In the genomic region with DNA sequence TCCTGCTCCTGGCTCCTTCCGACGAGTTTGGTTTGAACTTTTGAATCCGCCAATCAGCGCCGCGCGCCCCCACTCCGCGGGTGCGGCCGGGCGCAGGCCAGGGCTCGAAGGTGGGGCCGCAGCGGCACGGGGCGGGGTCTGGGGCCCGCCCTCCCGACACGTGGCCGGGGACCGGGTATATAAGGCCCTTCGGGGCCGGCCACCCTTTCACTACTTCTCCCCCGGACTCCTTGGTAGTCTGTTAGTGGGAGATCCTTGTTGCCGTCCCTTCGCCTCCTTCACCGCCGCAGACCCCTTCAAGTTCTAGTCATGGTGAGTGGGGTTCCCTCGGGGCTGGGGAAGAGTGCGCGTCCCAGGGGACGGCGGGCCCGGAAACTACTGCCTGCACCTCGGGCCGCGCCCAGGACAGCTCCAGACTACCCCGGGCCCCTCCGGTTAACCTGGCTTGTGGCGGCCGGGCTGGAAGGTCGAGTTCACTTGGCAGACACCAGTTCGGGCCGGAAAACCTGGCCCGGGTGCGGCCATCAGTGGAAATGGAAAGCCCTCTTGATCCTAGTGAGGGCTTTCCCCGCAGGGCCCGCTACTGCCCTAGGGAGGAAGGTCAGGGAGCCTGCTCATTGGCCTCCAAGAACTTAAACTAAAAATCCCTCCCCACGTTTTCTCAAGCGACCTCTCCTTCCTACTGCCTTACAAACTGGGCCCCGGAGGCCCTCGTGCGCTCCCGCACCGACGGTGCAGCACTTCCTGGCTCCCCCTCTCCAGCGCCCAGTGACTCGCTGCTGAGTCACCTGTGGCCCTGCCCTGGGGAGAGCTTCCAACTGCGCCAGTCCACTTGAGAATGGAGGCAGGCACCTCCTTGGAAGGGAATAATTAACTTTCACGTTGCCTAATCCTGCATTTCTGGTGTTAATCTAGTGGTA, we compare ENCODE assay signal across 8 cellular contexts. TPM values are rescaled to one million over a fixed set of nuclear protein-coding genes. Genes with fewer than 3 reads are reported as not detected.
DNase-seq lines count a peak whose midpoint lies in the region; ATAC-seq and TF ChIP-seq lines count a peak whose summit lies in the region.

TSS of gene TUBA1C (plus strand) at position 210 of the 920 bp plus-strand sequence. CDS start at position 310, 100 bp downstream.

- H3K4me1 ChIP-seq in transverse colon, result peaks cover 7 to 44% (median 32%) of the 10 kb centered on the region in 4 donors

- intact Hi-C loops in cardiac septum (cut with DNase I), result no loop called here
- intact Hi-C loops in transverse colon (cut with DNase I; ENCODE audit: low total_unique reads), result no loop called here

- peak within 1 kb of the TSS; percentile 97 for H3K4me3 Mint-ChIP-seq in activated naive CD8-positive, alpha-beta T cell treated with anti-CD3 and anti-CD28 coated beads, Interleukin-2, amount 50 U/mL, for 24 hours

- no peak for TF ChIP-seq EP300 in transverse colon (IDR thresholded peaks at IDR 0.05; ENCODE audit: low read depth)

- in situ Hi-C loops in transverse colon (cut with MboI; ENCODE audit: low pct_ligation_motif_present in 1 of 4, low pct_unique_long_range_greater_than_20kb in 1 of 4, low sequenced_read_pairs in 3 of 4), result no loop called here

- peaks cover 51% of the 10 kb centered on the region for H3K4me1 Mint-ChIP-seq in activated naive CD8-positive, alpha-beta T cell treated with anti-CD3 and anti-CD28 coated beads, Interleukin-2, amount 50 U/mL, for 24 hours

- H3K36me3 Mint-ChIP-seq in activated naive CD8-positive, alpha-beta T cell treated with anti-CD3 and anti-CD28 coated beads, Interleukin-2, amount 50 U/mL, for 24 hours (ENCODE audit: low read depth), result peaks cover 44% of the 10 kb centered on the region

- H3K27me3 Mint-ChIP-seq in activated naive CD8-positive, alpha-beta T cell treated with anti-CD3 and anti-CD28 coated beads, Interleukin-2, amount 50 U/mL, for 24 hours, result no peaks in the 10 kb centered on the region

- no peaks in the 10 kb centered on the region for H3K9me3 ChIP-seq in transverse colon

- peaks cover 0 to 6% (median under 1%) of the 10 kb centered on the region in 4 donors for H3K36me3 ChIP-seq in transverse colon

- peak within 1 kb of the TSS; percentile 70 to 94 (median 86) for H3K4me3 ChIP-seq in transverse colon

- peak; percentile 5 for TF ChIP-seq CTCF in GM10266 (IDR thresholded peaks at IDR 0.05; ENCODE audit: control insufficient read depth, insufficient read depth, low read depth, missing control alignments)
- TF ChIP-seq CTCF in transverse colon (IDR thresholded peaks at IDR 0.05), result peak in 1 of 5 experiments; percentile 10

- peak within 1 kb of the TSS; percentile 96 to 99 (median 98) for H3K27ac ChIP-seq in transverse colon

- 1% methylated on average over 60 of the region's 61 CpGs; no CpG with 5 or more reads in 1 of the 2 donors for WGBS in transverse colon (ENCODE audit: low coverage in 1 of 2), 2 donors

- TF ChIP-seq POLR2A in transverse colon (IDR thresholded peaks at IDR 0.05), result peak; percentile 98

- H3K27ac Mint-ChIP-seq in activated naive CD8-positive, alpha-beta T cell treated with anti-CD3 and anti-CD28 coated beads, Interleukin-2, amount 50 U/mL, for 24 hours, result peak within 1 kb of the TSS; percentile 98

- no peaks in the 10 kb centered on the region for H3K9me3 Mint-ChIP-seq in activated naive CD8-positive, alpha-beta T cell treated with anti-CD3 and anti-CD28 coated beads, Interleukin-2, amount 50 U/mL, for 24 hours

- peak; percentile 99 for DNase-seq in GM10266 (ENCODE audit: extremely low spot score)
- peak; percentile 83 for DNase-seq in NCI-H1105 (lab: John Stamatoyannopoulos, UW)
- DNase-seq in SW 1271 (lab: John Stamatoyannopoulos, UW), result peak; percentile 76 to 94
- DNase-seq in activated naive CD8-positive, alpha-beta T cell treated with anti-CD3 and anti-CD28 coated beads, Interleukin-2, amount 50 U/mL, for 24 hours, result peak; percentile 94
- DNase-seq in cardiac septum (ENCODE audit: low spot score), result peak; percentile 95
- DNase-seq in pons (ENCODE audit: low spot score), result peak; percentile 63
- peak; percentile 96 for DNase-seq in transverse colon

- ATAC-seq in HG02623 (IDR thresholded peaks at IDR 0.05; ENCODE audit: unreplicated experiment), result peak; percentile 86
- peak; percentile 88 for ATAC-seq in activated naive CD8-positive, alpha-beta T cell treated with anti-CD3 and anti-CD28 coated beads, Interleukin-2, amount 50 U/mL, for 24 hours

- no peaks in the 10 kb centered on the region for H3K27me3 ChIP-seq in transverse colon

RNA-seq across cellular contexts. Expression of gene TUBA1C, which starts in this region (rescaled TPM):
- total RNA-seq in cardiac septum, result 39.5 TPM
- 100 to 1,000 TPM; 207 to 331 (median 263) TPM for total RNA-seq in transverse colon

Comparison
In these comparisons a context has a peak if more than half of its experiments do, and no peak if none do; other contexts are left out.
1. Peak in every context shown above with its lines: DNase-seq, ATAC-seq, H3K4me3 ChIP-seq and H3K27ac ChIP-seq.